16 cellular contexts compared by ENCODE assay signal in the genomic region with DNA sequence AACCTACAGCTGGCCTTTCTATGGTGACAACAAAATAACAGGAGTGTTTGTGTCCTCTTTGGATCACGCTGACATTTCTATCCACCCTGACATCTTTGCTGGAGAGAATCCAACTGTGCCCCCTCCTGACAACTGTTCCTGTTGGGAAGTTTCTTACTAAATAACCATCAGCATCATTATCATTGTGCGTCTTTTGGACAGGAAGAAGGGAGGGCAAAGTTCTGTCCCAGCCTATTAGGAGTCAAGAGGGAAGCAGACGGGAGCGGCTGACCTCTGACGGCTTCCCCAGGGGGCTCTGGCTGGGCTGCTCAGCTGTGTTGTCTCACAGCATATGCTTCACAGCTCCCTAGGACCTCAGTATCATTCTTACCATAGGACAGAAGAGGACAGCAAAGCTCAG.
DNase-seq lines count a peak whose midpoint lies in the region; ATAC-seq lines count a peak whose summit lies in the region.
"Had no signal": no experiment of that assay in that cellular context is flagged by ENCODE, and none has a peak within 500 bp of the region (broad histone marks: within the 10 kb centered on the region; RNA-seq: fewer than 3 reads in every experiment).

No MANE protein-coding gene starts in this region.

- DNase-seq in left ventricle myocardium superior: no peak
- no peak for DNase-seq in left cardiac atrium
- peak; percentile 40 for DNase-seq in NCI-H69 (lab: John Stamatoyannopoulos, UW)
- DNase-seq in islet precursor cell: peak; percentile 44
- DNase-seq in SK-N-DZ (ENCODE audit: low spot score): no peak
- DNase-seq: ACHN; CD8-positive, alpha-beta memory T cell; DMS153; H9; NCI-H187 treated with DMSO at 0.1 percent for 48 hours; NCI-H226; NCI-H82; SHP77 treated with DMSO at 0.1 percent for 48 hours had no signal

- intact Hi-C loops in left ventricle myocardium superior (cut with micrococcal nuclease) (no loop called here), left cardiac atrium (cut with DNase I) (no loop called here)

- ATAC-seq in left ventricle myocardium superior: peak; percentile 42
- no peak for ATAC-seq in left cardiac atrium
- no peak for ATAC-seq in esophagus mucosa
- ATAC-seq in GM18861 (IDR thresholded peaks at IDR 0.05; ENCODE audit: unreplicated experiment): no peak
- ATAC-seq: Panc1 had no signal

Comparison
In these comparisons a context has a peak if more than half of its experiments do, and no peak if none do; other contexts are left out.
1. DNase-seq: peak in NCI-H69 (single experiment) and islet precursor cell (single experiment); none in left ventricle myocardium superior (single experiment), left cardiac atrium (single experiment) and SK-N-DZ (single experiment).